ENCODE assay signal across 19 cellular contexts in genomic region chr3:115651089-115651488, GRCh38. TPM values are rescaled to one million over a fixed set of nuclear protein-coding genes. Genes with fewer than 3 reads are reported as not detected.
DNase-seq lines count a peak whose midpoint lies in the region; ATAC-seq, FAIRE-seq and TF ChIP-seq lines count a peak whose summit lies in the region.
"Had no signal": no experiment of that assay in that cellular context is flagged by ENCODE, and none has a peak within 500 bp of the region (broad histone marks: within the 10 kb centered on the region; RNA-seq: fewer than 3 reads in every experiment).

No MANE protein-coding gene starts in this region.

- H3K9ac ChIP-seq in mesenchymal stem cell (ENCODE audit: low read length), result no peak overlapping the region
- H3K9ac ChIP-seq: SK-N-SH had no signal

- H3K9me3 ChIP-seq in mesenchymal stem cell (ENCODE audit: control insufficient read depth, low read length), result no peaks in the 10 kb centered on the region
- H3K9me3 ChIP-seq in WERI-Rb-1 (ENCODE audit: severe bottlenecking), result no peaks in the 10 kb centered on the region
- H3K9me3 ChIP-seq: esophagus squamous epithelium, SK-N-SH had no signal

- H4K91ac ChIP-seq in mesenchymal stem cell (ENCODE audit: low read length), result no peak overlapping the region

- H3K36me3 ChIP-seq in mesenchymal stem cell (ENCODE audit: control insufficient read depth in 1 of 2, insufficient read depth in 2 of 2, low read depth in 1 of 2, low read length in 2 of 2), result no peaks in the 10 kb centered on the region
- no peaks in the 10 kb centered on the region for H3K36me3 ChIP-seq in WERI-Rb-1
- H3K36me3 ChIP-seq: esophagus squamous epithelium had no signal

- H3K9me3 Mint-ChIP-seq in glutamatergic neuron (ENCODE audit: unreplicated experiment), result peaks cover 8% of the 10 kb centered on the region
- H3K9me3 Mint-ChIP-seq: CD8-positive, alpha-beta T cell had no signal

- H3K27me3 Mint-ChIP-seq in glutamatergic neuron (ENCODE audit: unreplicated experiment), result peaks cover 8% of the 10 kb centered on the region

- H3K4me3 ChIP-seq in mesenchymal stem cell (ENCODE audit: insufficient read depth in 1 of 2, low read depth in 1 of 2, low read length in 2 of 2), result no peak overlapping the region
- H3K4me3 ChIP-seq in WERI-Rb-1 (ENCODE audit: low read depth, low read length), result no peak overlapping the region
- H3K4me3 ChIP-seq: esophagus squamous epithelium had no signal

- peak; percentile 70 for FAIRE-seq in GM19239 (lab: Jason Lieb, UNC)

- H3K27ac ChIP-seq in mesenchymal stem cell (ENCODE audit: low read length, poor library complexity, severe bottlenecking) (no peak overlapping the region), WERI-Rb-1 (no peak overlapping the region)
- H3K27ac ChIP-seq: esophagus squamous epithelium had no signal

- no peaks in the 10 kb centered on the region for H3K79me1 ChIP-seq in mesenchymal stem cell (replicated peaks; ENCODE audit: low read length, poor library complexity, severe bottlenecking)

- H2BK120ac ChIP-seq in mesenchymal stem cell (ENCODE audit: low read depth, low read length), result no peak overlapping the region

- H3K23ac ChIP-seq in mesenchymal stem cell (ENCODE audit: low read length in 2 of 2), result no peak overlapping the region

- H4K8ac ChIP-seq in mesenchymal stem cell (ENCODE audit: low read length), result no peak overlapping the region

- no peak overlapping the region for H3K4me2 ChIP-seq in mesenchymal stem cell (ENCODE audit: low read length, poor library complexity, severe bottlenecking)
- H3K4me2 ChIP-seq: SK-N-SH had no signal

- H3K14ac ChIP-seq in mesenchymal stem cell (ENCODE audit: low read length in 2 of 2), result no peak overlapping the region

- H3K27ac Mint-ChIP-seq in glutamatergic neuron (ENCODE audit: unreplicated experiment), result no peak overlapping the region
- H3K27ac Mint-ChIP-seq: CD8-positive, alpha-beta T cell had no signal

- no peak overlapping the region for H2BK12ac ChIP-seq in mesenchymal stem cell (ENCODE audit: low read length in 2 of 2)

- H3K36me3 Mint-ChIP-seq in glutamatergic neuron (ENCODE audit: unreplicated experiment), result peaks cover 14% of the 10 kb centered on the region
- H3K36me3 Mint-ChIP-seq: CD8-positive, alpha-beta T cell had no signal

- H3K27me3 ChIP-seq in mesenchymal stem cell (ENCODE audit: control insufficient read depth in 1 of 2, insufficient read depth in 1 of 2, low read length in 2 of 2) (no peaks in the 10 kb centered on the region), WERI-Rb-1 (ENCODE audit: insufficient read depth, low read depth, severe bottlenecking) (no peaks in the 10 kb centered on the region)
- H3K27me3 ChIP-seq: esophagus squamous epithelium had no signal

- WGBS in mesenchymal stem cell, result no CpG with 5 or more reads among the region's 1 CpG

- peaks cover 2% of the 10 kb centered on the region for H3K4me1 ChIP-seq in mesenchymal stem cell (ENCODE audit: control insufficient read depth, insufficient read depth, low read depth, low read length)

- H2AK5ac ChIP-seq in mesenchymal stem cell (ENCODE audit: low read length, severe bottlenecking), result no peak overlapping the region

- peaks cover 50% of the 10 kb centered on the region for H3K4me1 Mint-ChIP-seq in glutamatergic neuron (ENCODE audit: low read depth, unreplicated experiment)

- no peak overlapping the region for H2BK5ac ChIP-seq in mesenchymal stem cell (ENCODE audit: low read depth, low read length, poor library complexity, severe bottlenecking)

- no peak overlapping the region for H3K18ac ChIP-seq in mesenchymal stem cell (ENCODE audit: low read depth in 1 of 2, low read length in 2 of 2)

- no peak for TF ChIP-seq CTCF in glutamatergic neuron (IDR thresholded peaks at IDR 0.05; ENCODE audit: partially characterized antibody, unreplicated experiment)
- TF ChIP-seq CTCF in WERI-Rb-1 (IDR thresholded peaks at IDR 0.05; ENCODE audit: low read depth, low read length), result no peak

- ATAC-seq in HG02763 (IDR thresholded peaks at IDR 0.05; ENCODE audit: unreplicated experiment), result peak; percentile 54
- ATAC-seq in HG03469 (IDR thresholded peaks at IDR 0.05; ENCODE audit: unreplicated experiment), result peak; percentile 52
- ATAC-seq: CD8-positive, alpha-beta T cell had no signal

- no peak for DNase-seq in GM19239 (ENCODE audit: insufficient read length, low spot score)
- DNase-seq in glutamatergic neuron, result no peak
- no peak for DNase-seq in mesenchymal stem cell
- no peak for DNase-seq in WERI-Rb-1
- no peak for DNase-seq in NCI-H82 (lab: John Stamatoyannopoulos, UW)
- no peak for DNase-seq in NCI-H2029 (lab: John Stamatoyannopoulos, UW)
- DNase-seq: activated CD4-positive, alpha-beta T cell treated with anti-CD3 and anti-CD28 coated beads, Interleukin-2, amount 50 U/mL, for 4 hours; activated naive CD4-positive, alpha-beta T cell treated with Interleukin-2 at 50 U/mL for 16 hours; CD8-positive, alpha-beta T cell; esophagus squamous epithelium; GOT3; NCI-H1105 treated with DMSO at 0.1 percent for 48 hours; NCI-H774; SK-N-SH; stimulated activated CD4-positive, alpha-beta T cell treated with anti-CD3 and anti-CD28 coated beads, Interleukin-4, amount 100 ng/mL, for 4 hours had no signal

- H2BK15ac ChIP-seq in mesenchymal stem cell (ENCODE audit: low read depth, poor library complexity, severe bottlenecking), result no peak overlapping the region

- no peak overlapping the region for H3K4ac ChIP-seq in mesenchymal stem cell (ENCODE audit: low read depth in 1 of 2, low read length in 2 of 2)

- peak overlapping the region; percentile 48 for H3K4me3 Mint-ChIP-seq in glutamatergic neuron (ENCODE audit: unreplicated experiment)
- H3K4me3 Mint-ChIP-seq: CD8-positive, alpha-beta T cell had no signal

- H2AFZ ChIP-seq in mesenchymal stem cell (ENCODE audit: low read depth, low read length), result no peak overlapping the region

RNA-seq across cellular contexts. Expression of gene GAP43, which starts 27.8 kb away (rescaled TPM):
- 684 TPM for total RNA-seq in glutamatergic neuron (ENCODE audit: unreplicated experiment)
- polyA plus RNA-seq in mesenchymal stem cell (2013, experiment 1 of 2), result 0.54 TPM
- polyA plus RNA-seq in mesenchymal stem cell (2013, experiment 2 of 2), result 0.52 TPM
- total RNA-seq: CD8-positive, alpha-beta T cell; HT-29; mononuclear cell had no signal
